In the genomic region with DNA sequence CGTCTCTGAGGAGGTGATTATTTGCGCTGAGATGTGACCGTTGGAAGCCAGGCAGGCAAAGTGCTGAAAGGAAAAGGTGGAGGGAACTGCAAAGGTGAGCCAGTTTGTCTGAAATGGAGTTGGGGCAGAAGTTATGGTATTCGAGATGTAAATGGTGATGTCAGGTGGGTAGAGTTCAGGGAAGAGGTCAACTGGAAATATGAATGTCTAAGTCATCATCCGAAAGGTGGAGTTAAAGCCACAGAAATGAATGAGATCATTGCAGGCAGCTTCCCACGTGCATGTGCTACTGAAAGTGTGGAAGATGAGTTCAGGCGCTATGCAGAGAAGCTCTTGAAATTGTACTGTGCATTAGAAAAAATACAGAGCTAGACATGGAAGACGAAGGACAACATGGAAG, we compare ENCODE assay signal across 23 cellular contexts. TPM values are rescaled to one million over a fixed set of nuclear protein-coding genes. Genes with fewer than 3 reads are reported as not detected.
A peak's percentile ranks its signal among the peaks of the same experiment; 100 is the strongest.
DNase-seq lines count a peak whose midpoint lies in the region; ATAC-seq and TF ChIP-seq lines count a peak whose summit lies in the region.
"Had no signal": no experiment of that assay in that cellular context is flagged by ENCODE, and none has a peak within 500 bp of the region (broad histone marks: within the 10 kb centered on the region; RNA-seq: fewer than 3 reads in every experiment).

No MANE protein-coding gene starts in this region.

- H3K36me3 Mint-ChIP-seq in chondrocyte (ENCODE audit: low read depth): no peaks in the 10 kb centered on the region

- no peak overlapping the region for H3K27ac Mint-ChIP-seq in chondrocyte (ENCODE audit: unreplicated experiment)
- H3K27ac Mint-ChIP-seq: CD4-positive, alpha-beta T cell had no signal

- H3K27me3 Mint-ChIP-seq in chondrocyte (ENCODE audit: low read depth): peaks cover 31% of the 10 kb centered on the region

- H3K4me1 Mint-ChIP-seq in chondrocyte (ENCODE audit: low read depth): peaks cover 6% of the 10 kb centered on the region

- TF ChIP-seq CTCF in chondrocyte (IDR thresholded peaks at IDR 0.05): no peak

- no peak overlapping the region for H3K4me3 Mint-ChIP-seq in chondrocyte (ENCODE audit: unreplicated experiment)
- H3K4me3 Mint-ChIP-seq: CD4-positive, alpha-beta T cell had no signal

- DNase-seq in Caki2 (ENCODE audit: low read depth) (peak; percentile 56), M059J (ENCODE audit: low read depth) (peak; percentile 18), amniotic epithelial cell (ENCODE audit: low read depth) (peak; percentile 33), glomerular visceral epithelial cell (ENCODE audit: extremely low spot score) (peak; percentile 59), chondrocyte (ENCODE audit: low spot score) (no peak), COLO668 (lab: John Stamatoyannopoulos, UW; ENCODE audit: unreplicated experiment) (no peak)
- DNase-seq in central memory CD4-positive, alpha-beta T cell: no peak
- DNase-seq: ACHN; Caco-2; CD4-positive, alpha-beta T cell; GF-D8; KG1; MV-4-11; NCI-H1105 treated with DMSO at 0.1 percent for 48 hours; NCI-H2029 treated with DMSO at 0.1 percent for 48 hours; NCI-H345; NCI-H524 treated with DMSO at 0.1 percent for 48 hours; OCI-M1; SHP77 had no signal

- in situ Hi-C loops in Caki2 (cut with HindIII; ENCODE audit: low pct_unique_long_range_greater_than_20kb, low sequenced_read_pairs): no loop called here

- no peaks in the 10 kb centered on the region for H3K9me3 Mint-ChIP-seq in chondrocyte (ENCODE audit: low read depth)
- H3K9me3 Mint-ChIP-seq: CD4-positive, alpha-beta T cell had no signal

- no peak for ATAC-seq in GM19397 (IDR thresholded peaks at IDR 0.05; ENCODE audit: unreplicated experiment)
- ATAC-seq: HepG2 had no signal

RNA-seq across cellular contexts. Expression of a gene that starts 2.2 kb away (rescaled TPM):
- not detected in 2 replicates for total RNA-seq in Caki2 (2014; rRNA removed; shearing (Covaris generic); ENCODE audit: low replicate concordance)
- total RNA-seq in M059J (2014; rRNA removed; shearing (Covaris generic)): not detected in 2 replicates
- total RNA-seq in chondrocyte: not detected in 3 replicates
- total RNA-seq: Caco-2; CD4-positive, alpha-beta T cell; H4; HepG2; RPMI7951 had no signal

RNA-seq across cellular contexts. Expression of a gene that starts 8.1 kb away (rescaled TPM):
- total RNA-seq in Caki2 (2014; rRNA removed; shearing (Covaris generic); ENCODE audit: low replicate concordance): 136 and 145 TPM in 2 replicates
- 84.5 and 91.6 TPM in 2 replicates for total RNA-seq in M059J (2014; rRNA removed; shearing (Covaris generic))
- 76.0 to 76.6 TPM (median 76.3 TPM) in 3 replicates for total RNA-seq in chondrocyte

RNA-seq across cellular contexts. Expression of a gene that starts 54.4 kb away (rescaled TPM):
- total RNA-seq in Caki2 (2014; rRNA removed; shearing (Covaris generic); ENCODE audit: low replicate concordance): 258 and 298 TPM in 2 replicates
- 86.3 and 93.2 TPM in 2 replicates for total RNA-seq in M059J (2014; rRNA removed; shearing (Covaris generic))
- total RNA-seq in chondrocyte: 64.7 to 71.1 TPM (median 66.3 TPM) in 3 replicates

Comparison
In these comparisons a context has a peak if more than half of its experiments do, and no peak if none do; other contexts are left out.
1. DNase-seq: peak in Caki2 (single experiment), M059J (single experiment), amniotic epithelial cell (single experiment) and glomerular visceral epithelial cell (single experiment); none in chondrocyte (single experiment), COLO668 (single experiment) and central memory CD4-positive, alpha-beta T cell (single experiment).